16 cellular contexts compared by ENCODE assay signal in the genomic region with DNA sequence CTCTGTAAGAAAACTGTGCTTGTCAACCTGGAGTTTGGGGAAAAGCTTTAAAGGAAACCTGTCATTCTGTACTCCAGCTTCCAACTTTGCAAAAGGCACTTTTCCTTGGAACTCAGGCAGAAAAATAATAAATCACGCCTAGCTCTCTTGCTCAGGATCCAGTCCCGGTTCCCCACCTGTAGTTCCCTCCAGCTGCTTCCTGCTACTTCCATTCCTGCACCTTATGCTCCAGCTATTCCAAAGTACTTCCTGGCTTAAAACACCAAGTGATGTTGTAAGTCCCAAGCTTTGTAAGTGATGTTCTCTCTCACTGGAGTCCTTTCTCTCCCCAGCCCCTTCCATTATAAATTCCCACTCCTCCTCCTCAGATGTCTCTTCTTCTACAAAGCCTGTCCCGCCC.
DNase-seq lines count a peak whose midpoint lies in the region; TF ChIP-seq lines count a peak whose summit lies in the region.
"Had no signal": no experiment of that assay in that cellular context is flagged by ENCODE, and none has a peak within 500 bp of the region (broad histone marks: within the 10 kb centered on the region; RNA-seq: fewer than 3 reads in every experiment).

No MANE protein-coding gene starts in this region.

- H3K36me3 ChIP-seq in esophagus muscularis mucosa, result no peaks in the 10 kb centered on the region

- H4K8ac ChIP-seq in H9 (replicated peaks; ENCODE audit: insufficient read length, low read depth, low read length), result no peak overlapping the region

- H3K79me1 ChIP-seq in H9 (ENCODE audit: insufficient read depth, low read depth, low read length, poor library complexity, severe bottlenecking), result no peaks in the 10 kb centered on the region

- no peak overlapping the region for H2BK120ac ChIP-seq in H9 (ENCODE audit: low read depth, low read length, poor library complexity, severe bottlenecking)

- H3K36me3 Mint-ChIP-seq in H9 (ENCODE audit: insufficient read depth in 1 of 3, low read depth in 3 of 3), result no peaks in the 10 kb centered on the region
- H3K36me3 Mint-ChIP-seq: CD4-positive, alpha-beta memory T cell; IgD-negative memory B cell had no signal

- no peak for TF ChIP-seq CTCF in H9 (conservative IDR thresholded peaks at IDR 0.05)
- no peak for TF ChIP-seq CTCF in esophagus muscularis mucosa (IDR thresholded peaks at IDR 0.05)

- H3K18ac ChIP-seq in H9 (ENCODE audit: insufficient read length, low read depth, low read length), result no peak overlapping the region

- TF ChIP-seq POLR2A in esophagus muscularis mucosa (IDR thresholded peaks at IDR 0.05; ENCODE audit: low read depth), result no peak

- H3T11ph ChIP-seq in H9 (ENCODE audit: low read length), result no peak overlapping the region

- DNase-seq in NCI-H2171 treated with DMSO at 0.1 percent for 48 hours (lab: John Stamatoyannopoulos, UW), result peak; percentile 38
- DNase-seq in NCI-H2171 (lab: John Stamatoyannopoulos, UW), result no peak
- DNase-seq in NCI-H187 treated with DMSO at 0.1 percent for 48 hours (lab: John Stamatoyannopoulos, UW), result peak; percentile 66
- DNase-seq in NCI-H69 (lab: John Stamatoyannopoulos, UW), result peak; percentile 74
- DNase-seq in iPS-NIHi7 (ENCODE audit: extremely low spot score), result peak; percentile 12
- DNase-seq in H9, result no peak
- DNase-seq in activated naive CD4-positive, alpha-beta T cell treated with Interleukin-2 at 50 U/mL for 16 hours, result no peak
- DNase-seq in esophagus muscularis mucosa (ENCODE audit: extremely low spot score), result no peak
- DNase-seq: CD4-positive, alpha-beta memory T cell; DMS153; GOT3; KG1 had no signal

- no peaks in the 10 kb centered on the region for H4K20me1 ChIP-seq in H9 (ENCODE audit: control insufficient read depth, insufficient read depth, insufficient read length)

- no peaks in the 10 kb centered on the region for H3K4me1 ChIP-seq in H9 (ENCODE audit: insufficient read depth, low read length)
- H3K4me1 ChIP-seq in esophagus muscularis mucosa, result no peaks in the 10 kb centered on the region

- H3K4me3 Mint-ChIP-seq in H9, result no peak overlapping the region
- H3K4me3 Mint-ChIP-seq: B cell; CD4-positive, alpha-beta memory T cell; IgD-negative memory B cell had no signal

- H3K4me1 Mint-ChIP-seq in H9, result peaks cover 4 to 5% of the 10 kb centered on the region in 2 experiments; a peak in 3 of 4 replicates
- H3K4me1 Mint-ChIP-seq: B cell; CD4-positive, alpha-beta memory T cell; IgD-negative memory B cell had no signal

- H2BK12ac ChIP-seq in H9 (ENCODE audit: insufficient read length, low read depth, low read length), result no peak overlapping the region

- no peak overlapping the region for H3K4me2 ChIP-seq in H9 (ENCODE audit: insufficient read depth, insufficient read length, low read length)

- H3K27ac ChIP-seq in H9 (ENCODE audit: insufficient read length, low read depth, low read length), result no peak overlapping the region
- no peak overlapping the region for H3K27ac ChIP-seq in esophagus muscularis mucosa (replicated peaks in 1 of 4)
- H3K27ac ChIP-seq: C4-2B had no signal

- H3K27me3 ChIP-seq in H9 (ENCODE audit: insufficient read depth, low read length), result no peaks in the 10 kb centered on the region
- H3K27me3 ChIP-seq in esophagus muscularis mucosa, result peaks cover 0 to 7% (median 0%) of the 10 kb centered on the region in 4 donors

- TF ChIP-seq EP300 in esophagus muscularis mucosa (IDR thresholded peaks at IDR 0.05), result no peak

- H3K4ac ChIP-seq in H9 (ENCODE audit: low read depth, low read length), result no peak overlapping the region

- no peak overlapping the region for H3K4me3 ChIP-seq in esophagus muscularis mucosa
- H3K4me3 ChIP-seq: GM12878 had no signal

- no peak overlapping the region for H3K9ac ChIP-seq in H9 (ENCODE audit: extremely low read depth, insufficient read length, low read length)

- H2BK5ac ChIP-seq in H9 (ENCODE audit: insufficient read length, low read length), result no peak overlapping the region

- no peaks in the 10 kb centered on the region for H3K23me2 ChIP-seq in H9 (ENCODE audit: insufficient read length, low read depth, low read length, poor library complexity, severe bottlenecking)

- no peaks in the 10 kb centered on the region for H3K9me3 Mint-ChIP-seq in H9
- H3K9me3 Mint-ChIP-seq: CD4-positive, alpha-beta memory T cell; IgD-negative memory B cell had no signal

- intact Hi-C loops in esophagus muscularis mucosa (cut with DNase I), result no loop called here

- H2BK20ac ChIP-seq in H9 (ENCODE audit: low read depth, low read length, poor library complexity, severe bottlenecking), result no peak overlapping the region

- H4K91ac ChIP-seq in H9 (ENCODE audit: insufficient read length, low read depth, low read length), result no peak overlapping the region

- H3K9me3 ChIP-seq in H9 (ENCODE audit: control insufficient read depth, low read depth, low read length) (no peaks in the 10 kb centered on the region), esophagus muscularis mucosa (no peaks in the 10 kb centered on the region)

- H3K14ac ChIP-seq in H9 (ENCODE audit: insufficient read depth, low read length), result no peak overlapping the region

- no peak overlapping the region for H2BK15ac ChIP-seq in H9 (ENCODE audit: low read depth, low read length)

- WGBS in H9 (ENCODE audit: extremely low coverage, insufficient read length, low lambda C conversion rate), result no CpG with 5 or more reads among the region's 3 CpGs
- 65% methylated on average over 3 of the region's 3 CpGs for WGBS in esophagus muscularis mucosa

- no peak overlapping the region for H2AFZ ChIP-seq in H9 (ENCODE audit: low read length)

- H4K5ac ChIP-seq in H9 (ENCODE audit: insufficient read length, low read depth, low read length), result no peak overlapping the region

- H3K27ac Mint-ChIP-seq in H9, result no peak overlapping the region; a peak in 1 of 7 replicates
- H3K27ac Mint-ChIP-seq: B cell; CD4-positive, alpha-beta memory T cell; IgD-negative memory B cell had no signal

- no peak overlapping the region for H3K23ac ChIP-seq in H9 (ENCODE audit: insufficient read length, low read depth, low read length)

- no peak overlapping the region for H3K56ac ChIP-seq in H9 (ENCODE audit: insufficient read length, low read depth, low read length)

- H3K79me2 ChIP-seq in H9 (ENCODE audit: insufficient read depth, low read length), result peaks cover 1% of the 10 kb centered on the region; the same call in 1 of the 2 replicates

- peaks cover 13% of the 10 kb centered on the region for H3K27me3 Mint-ChIP-seq in H9 (ENCODE audit: low read depth)

- no peak overlapping the region for H2AK5ac ChIP-seq in H9 (ENCODE audit: insufficient read length, low read length)

Comparison
In these comparisons a context has a peak if more than half of its experiments do, and no peak if none do; other contexts are left out.
1. DNase-seq: peak in NCI-H2171 treated with DMSO at 0.1 percent for 48 hours (single experiment), NCI-H187 treated with DMSO at 0.1 percent for 48 hours (single experiment), NCI-H69 (single experiment) and iPS-NIHi7 (single experiment); none in NCI-H2171 (single experiment), H9 (single experiment), activated naive CD4-positive, alpha-beta T cell treated with Interleukin-2 at 50 U/mL for 16 hours (single experiment) and esophagus muscularis mucosa (single experiment).